14 cellular contexts compared by ENCODE assay signal in the genomic region with DNA sequence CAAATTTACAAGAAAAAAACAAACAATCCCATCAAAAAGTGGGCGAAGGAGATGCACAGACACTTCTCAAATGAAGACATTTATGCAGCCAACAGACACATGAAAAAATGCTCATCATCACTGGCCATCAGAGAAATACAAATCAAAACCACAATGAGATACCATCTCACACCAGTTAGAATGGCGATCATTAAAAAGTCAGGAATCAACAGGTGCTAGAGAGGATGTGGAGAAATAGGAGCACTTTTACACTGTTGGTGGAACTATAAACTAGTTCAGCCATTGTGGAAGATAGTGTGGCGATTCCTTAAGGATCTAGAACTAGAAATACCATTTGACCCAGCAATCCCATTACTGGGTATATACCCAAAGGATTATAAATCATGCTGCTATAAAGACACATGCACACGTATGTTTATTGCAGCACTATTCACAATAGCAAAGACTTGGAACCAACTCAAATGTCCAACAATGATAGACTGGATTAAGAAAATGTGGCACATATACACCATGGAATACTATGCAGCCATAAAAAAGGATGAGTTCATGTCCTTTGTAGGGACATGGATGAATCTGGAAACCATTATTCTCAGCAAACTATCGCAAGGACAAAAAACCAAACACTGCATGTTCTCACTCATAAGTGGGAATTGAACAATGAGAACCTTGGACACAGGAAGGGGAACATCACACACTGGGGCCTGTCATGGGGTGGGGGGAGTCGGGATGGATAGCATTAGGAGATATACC. TPM values are rescaled to one million over a fixed set of nuclear protein-coding genes. Genes with fewer than 3 reads are reported as not detected.
"Had no signal": no experiment of that assay in that cellular context is flagged by ENCODE, and none has a peak within 500 bp of the region (broad histone marks: within the 10 kb centered on the region; RNA-seq: fewer than 3 reads in every experiment).

No MANE protein-coding gene starts in this region.

RNA-seq across cellular contexts. Expression of gene RD3, which starts 33.1 kb away (rescaled TPM):
- total RNA-seq: kidney epithelial cell; left cardiac atrium; left colon; left lobe of liver; left lung; left ventricle myocardium inferior; left ventricle myocardium superior; liver; lung microvascular endothelial cell; mammary epithelial cell; mucosa of descending colon; naive thymus-derived CD4-positive, alpha-beta T cell had no signal
- polyA plus RNA-seq: immature natural killer cell; keratinocyte; liver; mammary epithelial cell; naive thymus-derived CD4-positive, alpha-beta T cell had no signal
